In genomic region chr5:159837860-159838259, GRCh38 we compare ENCODE assay signal across 16 cellular contexts.
A peak's percentile ranks its signal among the peaks of the same experiment; 100 is the strongest.
DNase-seq lines count a peak whose midpoint lies in the region; ATAC-seq and TF ChIP-seq lines count a peak whose summit lies in the region.
"Had no signal": no experiment of that assay in that cellular context is flagged by ENCODE, and none has a peak within 500 bp of the region (broad histone marks: within the 10 kb centered on the region; RNA-seq: fewer than 3 reads in every experiment).

No MANE protein-coding gene starts in this region.

- no peak for TF ChIP-seq CTCF in body of pancreas (IDR thresholded peaks at IDR 0.05)

- H3K36me3 ChIP-seq in body of pancreas (replicated peaks in 1 of 2; ENCODE audit: insufficient read depth in 1 of 2, low read depth in 2 of 2): no peaks in the 10 kb centered on the region
- H3K36me3 ChIP-seq: BLaER1 treated with 17β-estradiol and CSF1 and Interleukin-3, amounts not matched to agents 10 nM and 100 nM; HAP-1 had no signal

- ATAC-seq in HG03108 (IDR thresholded peaks at IDR 0.05; ENCODE audit: unreplicated experiment): no peak
- no peak for ATAC-seq in body of pancreas
- ATAC-seq: CD8-positive, alpha-beta T cell had no signal

- intact Hi-C loops in body of pancreas (cut with DNase I): no loop called here

- no peaks in the 10 kb centered on the region for H3K9me3 ChIP-seq in body of pancreas
- H3K9me3 ChIP-seq: HAP-1 had no signal

- no peaks in the 10 kb centered on the region for H3K4me1 ChIP-seq in body of pancreas
- H3K4me1 ChIP-seq: HAP-1 had no signal

- no peak overlapping the region for H3K4me3 ChIP-seq in body of pancreas
- H3K4me3 ChIP-seq: BLaER1 treated with 17β-estradiol and CSF1 and Interleukin-3, amounts not matched to agents 10 nM and 100 nM; GM23248; HAP-1 had no signal

- no peaks in the 10 kb centered on the region for H3K27me3 ChIP-seq in body of pancreas
- H3K27me3 ChIP-seq: BLaER1 treated with 17β-estradiol and CSF1 and Interleukin-3, amounts not matched to agents 10 nM and 100 nM had no signal

- DNase-seq in Daoy (ENCODE audit: low read depth) (peak; percentile 16), ELR (ENCODE audit: low read depth) (peak; percentile 6), NCI-H226 (peak; percentile 67), epithelial cell of prostate (ENCODE audit: low read depth, low spot score) (no peak), occipital lobe (lab: John Stamatoyannopoulos, UW) (no peak), anterior cingulate cortex (lab: John Stamatoyannopoulos, UW) (no peak), body of pancreas (no peak)
- DNase-seq: Calu3; CD8-positive, alpha-beta T cell; DMS79 treated with DMSO at 0.1 percent for 48 hours; GDM1; GM23248 had no signal

- H3K27ac ChIP-seq in epithelial cell of prostate (peak overlapping the region; percentile 55), body of pancreas (no peak overlapping the region)
- H3K27ac ChIP-seq: BLaER1 treated with 17β-estradiol and CSF1 and Interleukin-3, amounts not matched to agents 10 nM and 100 nM; GM23248; HL-60 had no signal

- TF ChIP-seq POLR2A in body of pancreas (IDR thresholded peaks at IDR 0.05): no peak

- WGBS in body of pancreas, 2 donors: 45 to 63% methylated on average over 2 of the region's 2 CpGs

Comparison
In these comparisons a context has a peak if more than half of its experiments do, and no peak if none do; other contexts are left out.
1. DNase-seq: peak in Daoy (single experiment), ELR (single experiment) and NCI-H226 (single experiment); none in epithelial cell of prostate (single experiment), occipital lobe (single experiment), anterior cingulate cortex (0 of 58) and body of pancreas (0 of 4).